ENCODE assay signal across 17 cellular contexts in genomic region chr14:97274626-97275025, GRCh38.
DNase-seq lines count a peak whose midpoint lies in the region; ATAC-seq and TF ChIP-seq lines count a peak whose summit lies in the region.
"Had no signal": no experiment of that assay in that cellular context is flagged by ENCODE, and none has a peak within 500 bp of the region (broad histone marks: within the 10 kb centered on the region; RNA-seq: fewer than 3 reads in every experiment).

No MANE protein-coding gene starts in this region.

- no peak overlapping the region for H3K27ac Mint-ChIP-seq in neural progenitor cell
- no peak overlapping the region for H3K27ac Mint-ChIP-seq in T-helper 17 cell
- H3K27ac Mint-ChIP-seq: B cell; CD4-positive, alpha-beta T cell; CD8-positive, alpha-beta T cell had no signal

- DNase-seq in NCI-H82 (lab: John Stamatoyannopoulos, UW) (peak; percentile 7), NCI-H82 treated with DMSO at 0.1 percent for 48 hours (lab: John Stamatoyannopoulos, UW; ENCODE audit: unreplicated experiment) (no peak), neural progenitor cell (ENCODE audit: low spot score) (peak; percentile 23), T-helper 17 cell (no peak)
- DNase-seq in stimulated activated CD4-positive, alpha-beta T cell treated with anti-CD3 and anti-CD28 coated beads, Interleukin-1b, Interleukin-23, amount 100 ng/mL, for 48 hours = no peak
- DNase-seq: AML-193; Caco-2; Calu3; CD4-positive, alpha-beta T cell; CD8-positive, alpha-beta T cell; DMS79 treated with DMSO at 0.1 percent for 48 hours; GF-D8 had no signal

- H3K36me3 ChIP-seq in neural progenitor cell = no peaks in the 10 kb centered on the region
- H3K36me3 ChIP-seq: BLaER1 treated with 17β-estradiol and CSF1 and Interleukin-3, amounts not matched to agents 10 nM and 100 nM had no signal

- H3K9ac ChIP-seq in neural progenitor cell = no peak overlapping the region
- H3K9ac ChIP-seq: BLaER1 treated with 17β-estradiol and CSF1 and Interleukin-3, amounts not matched to agents 10 nM and 100 nM had no signal

- no peak overlapping the region for H2AFZ ChIP-seq in neural progenitor cell (replicated peaks)

- H3K27me3 Mint-ChIP-seq in neural progenitor cell (ENCODE audit: insufficient read depth, low read depth) (peaks cover 5% of the 10 kb centered on the region), T-helper 17 cell (peaks cover 46% of the 10 kb centered on the region)

- H3K4me1 Mint-ChIP-seq in neural progenitor cell = peaks cover 40% of the 10 kb centered on the region
- H3K4me1 Mint-ChIP-seq in T-helper 17 cell = peaks cover 15% of the 10 kb centered on the region
- H3K4me1 Mint-ChIP-seq: B cell had no signal

- H3K79me2 ChIP-seq in neural progenitor cell (ENCODE audit: low read depth) = no peaks in the 10 kb centered on the region

- H3K4me1 ChIP-seq in neural progenitor cell = peaks cover 13% of the 10 kb centered on the region
- H3K4me1 ChIP-seq: Caco-2 had no signal

- H3K4me3 Mint-ChIP-seq in neural progenitor cell = no peak overlapping the region
- no peak overlapping the region for H3K4me3 Mint-ChIP-seq in T-helper 17 cell
- H3K4me3 Mint-ChIP-seq: B cell; CD4-positive, alpha-beta T cell; CD8-positive, alpha-beta T cell had no signal

- peaks cover 9% of the 10 kb centered on the region for H3F3A ChIP-seq in neural progenitor cell (ENCODE audit: low read depth)

- H3K27me3 ChIP-seq in neural progenitor cell = no peaks in the 10 kb centered on the region

- no peak for TF ChIP-seq CTCF in neural progenitor cell (IDR thresholded peaks at IDR 0.05)

- H3K27ac ChIP-seq in neural progenitor cell = no peak overlapping the region
- H3K27ac ChIP-seq: 22Rv1; A549; BLaER1 treated with 17β-estradiol and CSF1 and Interleukin-3, amounts not matched to agents 10 nM and 100 nM; C4-2B had no signal

- H3K4me3 ChIP-seq in neural progenitor cell = no peak overlapping the region
- H3K4me3 ChIP-seq: A549; BLaER1 treated with 17β-estradiol and CSF1 and Interleukin-3, amounts not matched to agents 10 nM and 100 nM had no signal

- no peak overlapping the region for H3K4me2 ChIP-seq in neural progenitor cell
- H3K4me2 ChIP-seq: A549; BLaER1 treated with 17β-estradiol and CSF1 and Interleukin-3, amounts not matched to agents 10 nM and 100 nM had no signal

- ATAC-seq in T-helper 17 cell = no peak
- ATAC-seq: A549; CD8-positive, alpha-beta T cell had no signal

- H4K20me1 ChIP-seq in neural progenitor cell (ENCODE audit: low read depth) = no peaks in the 10 kb centered on the region
- H4K20me1 ChIP-seq: BLaER1 treated with 17β-estradiol and CSF1 and Interleukin-3, amounts not matched to agents 10 nM and 100 nM had no signal

- H3K36me3 Mint-ChIP-seq in neural progenitor cell (no peaks in the 10 kb centered on the region), T-helper 17 cell (ENCODE audit: low read depth) (peaks cover 2% of the 10 kb centered on the region)
- H3K36me3 Mint-ChIP-seq: CD8-positive, alpha-beta T cell had no signal

- H3K9me3 ChIP-seq in neural progenitor cell (ENCODE audit: low read depth) (no peaks in the 10 kb centered on the region), T-helper 17 cell (ENCODE audit: control insufficient read depth, low read length, poor library complexity, severe bottlenecking) (no peaks in the 10 kb centered on the region)
- H3K9me3 ChIP-seq: A549; BLaER1 treated with 17β-estradiol and CSF1 and Interleukin-3, amounts not matched to agents 10 nM and 100 nM; Caco-2 had no signal

- H3K9me3 Mint-ChIP-seq in neural progenitor cell = no peaks in the 10 kb centered on the region
- H3K9me3 Mint-ChIP-seq: CD4-positive, alpha-beta T cell; CD8-positive, alpha-beta T cell had no signal

Comparison
In these comparisons a context has a peak if more than half of its experiments do, and no peak if none do; other contexts are left out.
1. DNase-seq: peak in NCI-H82 (single experiment) and neural progenitor cell (single experiment); none in NCI-H82 treated with DMSO at 0.1 percent for 48 hours (single experiment), T-helper 17 cell (0 of 3) and stimulated activated CD4-positive, alpha-beta T cell treated with anti-CD3 and anti-CD28 coated beads, Interleukin-1b, Interleukin-23, amount 100 ng/mL, for 48 hours (single experiment).